In genomic region chr19:53103141-53103902, GRCh38 we compare ENCODE assay signal across 8 cellular contexts. TPM values are rescaled to one million over a fixed set of nuclear protein-coding genes. Genes with fewer than 3 reads are reported as not detected.
A peak's percentile ranks its signal among the peaks of the same experiment; 100 is the strongest.
DNase-seq lines count a peak whose midpoint lies in the region; ATAC-seq and TF ChIP-seq lines count a peak whose summit lies in the region.

ZNF160 (minus strand) TSS chr19:53103422; CDS start chr19:53086276, 17,146 bp downstream.

- DNase-seq in GM12865 (ENCODE audit: low read depth) (peak; percentile 98), NCI-H1436 (lab: John Stamatoyannopoulos, UW) (peak; percentile 99), T-helper 1 cell (peak; percentile 96 to 98 (median 98)), adrenal gland (peak; percentile 99 to 100 (median 99)), heart left ventricle (peak; percentile 99 to 100 (median 100)), pons (ENCODE audit: low spot score) (peak; percentile 96), type B pancreatic cell (ENCODE audit: extremely low spot score, unreplicated experiment) (peak; percentile 97)

- intact Hi-C loops in adrenal gland (cut with DNase I) (no loop called here), heart left ventricle (cut with DNase I) (loop anchor here in 3 of 10 donors (1.0 to 10.0 kb wide), 5 partner anchors 29 to 109 kb away; partner anchors contain the start of genes ZNF347 (in 2 of the 3), ZNF415 (in 1 of the 3) and ZNF665 (in 1 of the 3))

- H3K36me3 ChIP-seq in adrenal gland (replicated peaks in 1 of 2) = peaks cover 0 to 3% of the 10 kb centered on the region in 2 donors
- H3K36me3 ChIP-seq in heart left ventricle = peaks cover 0 to 19% (median 6%) of the 10 kb centered on the region in 9 donors

- H3K27me3 ChIP-seq in adrenal gland = no peaks in the 10 kb centered on the region
- H3K27me3 ChIP-seq in heart left ventricle = no peaks in the 10 kb centered on the region

- H3K4me1 ChIP-seq in adrenal gland (replicated peaks in 1 of 2) = peaks cover 28 to 30% of the 10 kb centered on the region in 2 donors
- peaks cover 6 to 46% (median 24%) of the 10 kb centered on the region in 12 donors for H3K4me1 ChIP-seq in heart left ventricle

- WGBS in adrenal gland, 4 donors = 0 to 2% (median 1%) methylated on average over 23 to 60 of the region's 60 CpGs
- WGBS in heart left ventricle, 4 donors = 1% methylated on average over 52 to 60 of the region's 60 CpGs

- peak; percentile 96 for ATAC-seq in HG02759 (IDR thresholded peaks at IDR 0.05; ENCODE audit: unreplicated experiment)
- peak; percentile 98 to 99 (median 99) for ATAC-seq in heart left ventricle

- H3K36me3 Mint-ChIP-seq in type B pancreatic cell = peaks cover 22% of the 10 kb centered on the region

- TF ChIP-seq CTCF in GM12865 (IDR thresholded peaks at IDR 0.05; ENCODE audit: insufficient read depth, low read depth, low read length, missing control alignments) = no peak
- TF ChIP-seq CTCF in adrenal gland (IDR thresholded peaks at IDR 0.05) = no peak
- no peak for TF ChIP-seq CTCF in heart left ventricle (IDR thresholded peaks at IDR 0.05)
- no peak for TF ChIP-seq CTCF in type B pancreatic cell (conservative IDR thresholded peaks at IDR 0.05)

- H3K27ac Mint-ChIP-seq in type B pancreatic cell = peak within 1 kb of the TSS; percentile 81

- H3K9me3 ChIP-seq in adrenal gland (replicated peaks in 1 of 3) (no peaks in the 10 kb centered on the region), heart left ventricle (peaks cover 0 to under 1% (median 0%) of the 10 kb centered on the region in 12 donors)

- H3K4me3 ChIP-seq in GM12865 (ENCODE audit: low read depth, low read length) = peak within 1 kb of the TSS; percentile 100
- peak within 1 kb of the TSS; percentile 73 to 95 (median 84) for H3K4me3 ChIP-seq in adrenal gland
- H3K4me3 ChIP-seq in heart left ventricle = peak within 1 kb of the TSS; percentile 67 to 99 (median 89)

- H3K4me1 Mint-ChIP-seq in type B pancreatic cell (ENCODE audit: unreplicated experiment) = peaks cover 11% of the 10 kb centered on the region

- H3K4me3 Mint-ChIP-seq in type B pancreatic cell = peak within 1 kb of the TSS; percentile 93

- H3K27ac ChIP-seq in adrenal gland (peak within 1 kb of the TSS; percentile 86 to 98 (median 97)), heart left ventricle (peak within 1 kb of the TSS; percentile 83 to 97 (median 92))

- TF ChIP-seq POLR2A in adrenal gland (IDR thresholded peaks at IDR 0.05) (peak; percentile 91 to 98), heart left ventricle (IDR thresholded peaks at IDR 0.05) (peak; percentile 43 to 83)

- H3K27me3 Mint-ChIP-seq in type B pancreatic cell = no peaks in the 10 kb centered on the region

- no peaks in the 10 kb centered on the region for H3K9me3 Mint-ChIP-seq in type B pancreatic cell

RNA-seq across cellular contexts. Expression of gene ZNF160, which starts in this region (rescaled TPM):
- total RNA-seq in adrenal gland (10 to 100 TPM; 28.3 to 90.9 (median 58.2) TPM), heart left ventricle (10 to 100 TPM in 8 of 9 donors, 1 to 10 TPM in 1; 10.0 to 24.7 (median 17.0) TPM), type B pancreatic cell (ENCODE audit: low replicate concordance) (30.7 and 35.9 TPM in 2 replicates)
- polyA plus RNA-seq in adrenal gland (10 to 100 TPM; 26.1 to 66.6 (median 39.4) TPM), heart left ventricle (10 to 100 TPM; 14.4 to 19.8 TPM)

Comparison
In these comparisons a context has a peak if more than half of its experiments do, and no peak if none do; other contexts are left out.
1. Peak in every context shown above with its lines: DNase-seq, ATAC-seq, H3K4me3 ChIP-seq and H3K27ac ChIP-seq.